ENCODE assay signal across 17 cellular contexts in the genomic region with DNA sequence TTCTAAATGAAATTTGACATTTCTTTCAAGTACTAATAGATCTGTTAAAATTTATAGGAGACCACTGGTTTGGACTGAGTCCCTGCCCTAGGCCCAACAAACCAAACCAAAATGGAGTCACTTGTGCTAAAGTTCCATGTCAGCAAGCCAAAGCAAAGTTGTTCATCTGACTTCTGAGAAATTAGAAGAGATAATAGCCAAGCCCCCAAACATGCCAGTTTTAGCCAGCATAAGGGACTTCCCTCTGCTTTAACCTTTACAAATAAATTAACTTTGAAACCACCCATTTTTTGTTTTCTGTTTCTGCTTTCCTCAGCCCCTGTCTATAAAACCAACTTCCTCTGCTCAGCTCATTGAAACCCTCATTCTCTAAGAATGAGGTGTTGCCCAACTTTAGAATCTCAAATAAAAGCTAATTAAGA. TPM values are rescaled to one million over a fixed set of nuclear protein-coding genes. Genes with fewer than 3 reads are reported as not detected.
DNase-seq lines count a peak whose midpoint lies in the region; ATAC-seq and TF ChIP-seq lines count a peak whose summit lies in the region.
"Had no signal": no experiment of that assay in that cellular context is flagged by ENCODE, and none has a peak within 500 bp of the region (broad histone marks: within the 10 kb centered on the region; RNA-seq: fewer than 3 reads in every experiment).

No MANE protein-coding gene starts in this region.

- peaks cover 6 to 48% (median 11%) of the 10 kb centered on the region in 3 donors for H3K36me3 Mint-ChIP-seq in CD8-positive, alpha-beta memory T cell
- peaks cover 12% of the 10 kb centered on the region for H3K36me3 Mint-ChIP-seq in effector memory CD8-positive, alpha-beta T cell (ENCODE audit: insufficient read depth)
- peaks cover 21 to 31% (median 29%) of the 10 kb centered on the region in 3 experiments for H3K36me3 Mint-ChIP-seq in H9 (ENCODE audit: insufficient read depth in 1 of 3, low read depth in 3 of 3)

- H2BK12ac ChIP-seq in H9 (ENCODE audit: insufficient read length, low read depth, low read length), result no peak overlapping the region

- TF ChIP-seq POLR2A in GM19099 (IDR thresholded peaks at IDR 0.05; ENCODE audit: extremely low read depth, insufficient read length, low read depth), result peak; percentile 30

- no peak overlapping the region for H3K23ac ChIP-seq in H9 (ENCODE audit: insufficient read length, low read depth, low read length)

- H2BK20ac ChIP-seq in H9 (ENCODE audit: low read depth, low read length, poor library complexity, severe bottlenecking), result no peak overlapping the region

- no peaks in the 10 kb centered on the region for H3K79me1 ChIP-seq in H9 (ENCODE audit: insufficient read depth, low read depth, low read length, poor library complexity, severe bottlenecking)

- POLR2A ChIA-PET in CD8-positive, alpha-beta memory T cell (lab: Charles Lee), result interaction anchor here (1.4 kb wide), 1 partner anchor 18 kb away, joined by 4 read pairs; no protein-coding TSS in a partner anchor

- no peak overlapping the region for H3K56ac ChIP-seq in H9 (ENCODE audit: insufficient read length, low read depth, low read length)

- no peak overlapping the region for H2AFZ ChIP-seq in H9 (ENCODE audit: low read length)
- H2AFZ ChIP-seq: neural progenitor cell had no signal

- peak in 1 of 5 donors; percentile 19 for DNase-seq in CD8-positive, alpha-beta memory T cell
- DNase-seq in OCI-M1 (lab: John Stamatoyannopoulos, UW) (peak; percentile 28), mucosa of gallbladder (ENCODE audit: low spot score) (no peak), H9 (no peak)
- no peak for DNase-seq in effector memory CD8-positive, alpha-beta T cell
- DNase-seq: activated CD4-positive, CD25-positive, alpha-beta regulatory T cell treated with anti-CD3 and anti-CD28 coated beads, Interleukin-2, amount 50 U/mL, for 72 hours; COR-L47; GF-D8; hippocampal formation; left ventricle myocardium inferior; NCI-H187 treated with DMSO at 0.1 percent for 48 hours had no signal

- TF ChIP-seq CTCF in H9 (conservative IDR thresholded peaks at IDR 0.05), result no peak

- peak overlapping the region; percentile 64 to 95 (median 81) for H3K27ac Mint-ChIP-seq in CD8-positive, alpha-beta memory T cell
- H3K27ac Mint-ChIP-seq in effector memory CD8-positive, alpha-beta T cell, result peak overlapping the region in 1 of 2 donors; percentile 59
- peak overlapping the region in 1 of 3 experiments; percentile 76; a peak in 3 of 7 replicates for H3K27ac Mint-ChIP-seq in H9
- H3K27ac Mint-ChIP-seq: neural progenitor cell had no signal

- no peaks in the 10 kb centered on the region for H3K27me3 ChIP-seq in CD8-positive, alpha-beta memory T cell (ENCODE audit: insufficient read depth, low read length, poor library complexity, severe bottlenecking)
- no peaks in the 10 kb centered on the region for H3K27me3 ChIP-seq in H9 (ENCODE audit: insufficient read depth, low read length)
- H3K27me3 ChIP-seq: neural progenitor cell, SJSA1, suprapubic skin had no signal

- H3K18ac ChIP-seq in H9 (ENCODE audit: insufficient read length, low read depth, low read length), result no peak overlapping the region

- no peak overlapping the region for H3T11ph ChIP-seq in H9 (ENCODE audit: low read length)

- H3K4ac ChIP-seq in H9 (ENCODE audit: low read depth, low read length), result no peak overlapping the region

- no peak overlapping the region for H2BK15ac ChIP-seq in H9 (ENCODE audit: low read depth, low read length)

- no peaks in the 10 kb centered on the region for H4K20me1 ChIP-seq in H9 (ENCODE audit: control insufficient read depth, insufficient read depth, insufficient read length)

- H3K4me3 ChIP-seq in CD8-positive, alpha-beta memory T cell (ENCODE audit: low read length), result no peak overlapping the region
- H3K4me3 ChIP-seq: left ventricle myocardium inferior, neural progenitor cell, SJSA1, suprapubic skin had no signal

- no peak overlapping the region for H3K4me2 ChIP-seq in H9 (ENCODE audit: insufficient read depth, insufficient read length, low read length)
- H3K4me2 ChIP-seq: neural progenitor cell had no signal

- H3K9me3 Mint-ChIP-seq in CD8-positive, alpha-beta memory T cell, result no peaks in the 10 kb centered on the region
- H3K9me3 Mint-ChIP-seq in effector memory CD8-positive, alpha-beta T cell, result no peaks in the 10 kb centered on the region
- H3K9me3 Mint-ChIP-seq in H9, result peaks cover 0 to 4% of the 10 kb centered on the region in 2 experiments; a peak in 1 of 5 replicates
- H3K9me3 Mint-ChIP-seq: neural progenitor cell had no signal

- H3K9me3 ChIP-seq in CD8-positive, alpha-beta memory T cell (ENCODE audit: low read length), result no peaks in the 10 kb centered on the region
- H3K9me3 ChIP-seq in H9 (ENCODE audit: control insufficient read depth, low read depth, low read length), result no peaks in the 10 kb centered on the region
- H3K9me3 ChIP-seq: left ventricle myocardium inferior, SJSA1, suprapubic skin had no signal

- no peak overlapping the region for H2AK5ac ChIP-seq in H9 (ENCODE audit: insufficient read length, low read length)

- no peaks in the 10 kb centered on the region for H3K27me3 Mint-ChIP-seq in CD8-positive, alpha-beta memory T cell
- no peaks in the 10 kb centered on the region for H3K27me3 Mint-ChIP-seq in effector memory CD8-positive, alpha-beta T cell
- no peaks in the 10 kb centered on the region for H3K27me3 Mint-ChIP-seq in H9 (ENCODE audit: low read depth)

- peak; percentile 11 for ATAC-seq in effector memory CD8-positive, alpha-beta T cell (replicated peaks)
- no peak for ATAC-seq in GM21360 (IDR thresholded peaks at IDR 0.05; ENCODE audit: unreplicated experiment)
- ATAC-seq: esophagus mucosa had no signal

- H3K79me2 ChIP-seq in H9 (ENCODE audit: insufficient read depth, low read length), result 0 out of 2 replicates have a peak, but pooled peaks cover 2% of the 10 kb centered on the region

- H3K4me1 ChIP-seq in CD8-positive, alpha-beta memory T cell (ENCODE audit: insufficient read depth, low read length), result peaks cover 74% of the 10 kb centered on the region
- H3K4me1 ChIP-seq in H9 (ENCODE audit: insufficient read depth, low read length), result peaks cover 10% of the 10 kb centered on the region; the same call in 1 of the 2 replicates
- H3K4me1 ChIP-seq: neural progenitor cell had no signal

- H2BK5ac ChIP-seq in H9 (ENCODE audit: insufficient read length, low read length), result no peak overlapping the region

- H4K91ac ChIP-seq in H9 (ENCODE audit: insufficient read length, low read depth, low read length), result no peak overlapping the region

- H3K4me3 Mint-ChIP-seq in CD8-positive, alpha-beta memory T cell, result peak overlapping the region in 6 of 7 donors; percentile 2 to 56 (median 37)
- H3K4me3 Mint-ChIP-seq in effector memory CD8-positive, alpha-beta T cell, result peak overlapping the region in 1 of 2 donors; percentile 23
- H3K4me3 Mint-ChIP-seq in H9, result no peak overlapping the region
- H3K4me3 Mint-ChIP-seq: neural progenitor cell had no signal

- H3K27ac ChIP-seq in CD8-positive, alpha-beta memory T cell (ENCODE audit: low read depth, low read length), result no peak overlapping the region
- H3K27ac ChIP-seq in H9 (ENCODE audit: insufficient read length, low read depth, low read length), result no peak overlapping the region
- H3K27ac ChIP-seq: left ventricle myocardium inferior, neural progenitor cell, SJSA1, suprapubic skin had no signal

- CTCF ChIA-PET in CD8-positive, alpha-beta memory T cell (lab: Charles Lee), result interaction anchor here (0.7 to 1.2 kb wide), 2 partner anchors 17 to 34 kb away, joined by 3 read pairs; no protein-coding TSS in a partner anchor

- H3K14ac ChIP-seq in H9 (ENCODE audit: insufficient read depth, low read length), result no peak overlapping the region

- H4K5ac ChIP-seq in H9 (ENCODE audit: insufficient read length, low read depth, low read length), result no peak overlapping the region

- no peak overlapping the region for H3K9ac ChIP-seq in H9 (ENCODE audit: extremely low read depth, insufficient read length, low read length)
- H3K9ac ChIP-seq: neural progenitor cell had no signal

- H3K4me1 Mint-ChIP-seq in CD8-positive, alpha-beta memory T cell, result peaks cover 59 to 85% (median 84%) of the 10 kb centered on the region in 3 donors
- peaks cover 28 to 43% of the 10 kb centered on the region in 2 donors for H3K4me1 Mint-ChIP-seq in effector memory CD8-positive, alpha-beta T cell (ENCODE audit: low read depth in 2 of 2)
- peaks cover 24 to 33% of the 10 kb centered on the region in 2 experiments for H3K4me1 Mint-ChIP-seq in H9

- no peak overlapping the region for H4K8ac ChIP-seq in H9 (replicated peaks; ENCODE audit: insufficient read length, low read depth, low read length)

- H3K23me2 ChIP-seq in H9 (ENCODE audit: insufficient read length, low read depth, low read length, poor library complexity, severe bottlenecking), result no peaks in the 10 kb centered on the region

- H2BK120ac ChIP-seq in H9 (ENCODE audit: low read depth, low read length, poor library complexity, severe bottlenecking), result no peak overlapping the region

- H3K36me3 ChIP-seq in CD8-positive, alpha-beta memory T cell (ENCODE audit: insufficient read depth, low read length), result no peaks in the 10 kb centered on the region
- H3K36me3 ChIP-seq: neural progenitor cell had no signal

RNA-seq across cellular contexts. Expression of a gene that starts 18.9 kb away (rescaled TPM):
- 10 to 100 TPM; 38.9 to 41.2 TPM for total RNA-seq in CD8-positive, alpha-beta memory T cell
- polyA plus RNA-seq in CD8-positive, alpha-beta memory T cell, result 79.1 TPM
- total RNA-seq in mucosa of gallbladder (20.9 TPM), H9 (2021) (33.4 and 33.8 TPM in 2 replicates)

RNA-seq across cellular contexts. Expression of a gene that starts 58.3 kb away (rescaled TPM):
- total RNA-seq in CD8-positive, alpha-beta memory T cell, result 100 to 1,000 TPM; 103 to 116 TPM
- 14.9 TPM for polyA plus RNA-seq in CD8-positive, alpha-beta memory T cell
- total RNA-seq in mucosa of gallbladder (43.7 TPM), H9 (2021) (101 and 103 TPM in 2 replicates)

Comparison
In these comparisons a context has a peak if more than half of its experiments do, and no peak if none do; other contexts are left out.
1. H3K4me3 Mint-ChIP-seq: peak in CD8-positive, alpha-beta memory T cell (6 of 7); none in H9 (0 of 2).